Comparison of ENCODE assay signal across 24 cellular contexts in genomic region chr1:34806396-34806795, GRCh38. TPM values are rescaled to one million over a fixed set of nuclear protein-coding genes. Genes with fewer than 3 reads are reported as not detected.
DNase-seq lines count a peak whose midpoint lies in the region; ATAC-seq and TF ChIP-seq lines count a peak whose summit lies in the region.
"Had no signal": no experiment of that assay in that cellular context is flagged by ENCODE, and none has a peak within 500 bp of the region (broad histone marks: within the 10 kb centered on the region; RNA-seq: fewer than 3 reads in every experiment).

No MANE protein-coding gene starts in this region.

- H3K4me3 ChIP-seq in mammary epithelial cell (replicated peaks in 1 of 3; ENCODE audit: insufficient read depth in 1 of 3, low read depth in 2 of 3, low read length in 3 of 3) (no peak overlapping the region), breast epithelium (no peak overlapping the region)
- H3K4me3 ChIP-seq: BLaER1 treated with 17β-estradiol and CSF1 and Interleukin-3, amounts not matched to agents 10 nM and 100 nM; PC-9; transverse colon had no signal

- no peaks in the 10 kb centered on the region for H3K79me2 ChIP-seq in mammary epithelial cell (ENCODE audit: insufficient read depth, low read length)

- H3K27ac ChIP-seq in mammary epithelial cell (ENCODE audit: insufficient read depth, low read depth, low read length) (no peak overlapping the region), breast epithelium (no peak overlapping the region), foreskin keratinocyte (no peak overlapping the region)
- H3K27ac ChIP-seq: 22Rv1; BLaER1 treated with 17β-estradiol and CSF1 and Interleukin-3, amounts not matched to agents 10 nM and 100 nM; PC-9; transverse colon had no signal

- ATAC-seq in foreskin keratinocyte = peak; percentile 55
- no peak for ATAC-seq in HG03460 (IDR thresholded peaks at IDR 0.05; ENCODE audit: unreplicated experiment)
- ATAC-seq: stimulated activated naive CD8-positive, alpha-beta T cell treated with anti-CD3 and anti-CD28 coated beads, Interleukin-15, amount 100 ng/mL, for 72 hours had no signal

- intact Hi-C loops in mammary epithelial cell (cut with micrococcal nuclease) = no loop called here
- intact Hi-C loops in breast epithelium (cut with DNase I; ENCODE audit: low total_unique reads) = no loop called here

- in situ Hi-C loops in mammary epithelial cell (cut with MboI; ENCODE audit: low sequenced_read_pairs in 2 of 2) = no loop called here

- TF ChIP-seq CTCF in mammary epithelial cell (conservative IDR thresholded peaks at IDR 0.05 in 1 of 2, IDR thresholded peaks at IDR 0.05 in 1 of 2; ENCODE audit: extremely low read depth in 1 of 2, insufficient read depth in 1 of 2, low read depth in 1 of 2, low read length in 2 of 2) = no peak
- no peak for TF ChIP-seq CTCF in breast epithelium (IDR thresholded peaks at IDR 0.05)
- TF ChIP-seq CTCF in foreskin keratinocyte (conservative IDR thresholded peaks at IDR 0.05) = no peak

- no peaks in the 10 kb centered on the region for H4K20me1 ChIP-seq in mammary epithelial cell (ENCODE audit: insufficient read depth, low read length)
- H4K20me1 ChIP-seq: BLaER1 treated with 17β-estradiol and CSF1 and Interleukin-3, amounts not matched to agents 10 nM and 100 nM had no signal

- no peaks in the 10 kb centered on the region for H3K9me3 ChIP-seq in mammary epithelial cell (replicated peaks; ENCODE audit: insufficient read depth, low read length)
- no peaks in the 10 kb centered on the region for H3K9me3 ChIP-seq in breast epithelium
- H3K9me3 ChIP-seq: transverse colon had no signal

- H3K4me1 ChIP-seq in mammary epithelial cell (ENCODE audit: insufficient read depth, low read length) = peaks cover 7% of the 10 kb centered on the region
- H3K4me1 ChIP-seq in breast epithelium = no peaks in the 10 kb centered on the region
- H3K4me1 ChIP-seq in foreskin keratinocyte = no peaks in the 10 kb centered on the region
- H3K4me1 ChIP-seq: BLaER1 treated with 17β-estradiol and CSF1 and Interleukin-3, amounts not matched to agents 10 nM and 100 nM; transverse colon had no signal

- dilution Hi-C loops in mammary epithelial cell (cut with HindIII; ENCODE audit: low sequenced_read_pairs) = no loop called here

- BruUV-seq in mammary epithelial cell (replicated peaks; lab: Mats Ljungman, UMichigan) = no TSS peak

- CTCF ChIA-PET in mammary epithelial cell (lab: Charles Lee; ENCODE audit: low non-redundant PET) = no interaction called here

- no peak overlapping the region for H3K9ac ChIP-seq in mammary epithelial cell (ENCODE audit: insufficient read depth, low read length)
- H3K9ac ChIP-seq: BLaER1 treated with 17β-estradiol and CSF1 and Interleukin-3, amounts not matched to agents 10 nM and 100 nM had no signal

- peak overlapping the region; percentile 38 for H2AFZ ChIP-seq in mammary epithelial cell (ENCODE audit: low read depth, low read length)
- H2AFZ ChIP-seq: PC-9 had no signal

- TF ChIP-seq POLR2A in breast epithelium (IDR thresholded peaks at IDR 0.05) = no peak

- 20% methylated on average over 3 of the region's 3 CpGs for WGBS in mammary epithelial cell (ENCODE audit: low coverage, missing lambda C conversion rate)

- H3K36me3 ChIP-seq in mammary epithelial cell (ENCODE audit: insufficient read depth, low read length) (no peaks in the 10 kb centered on the region), breast epithelium (no peaks in the 10 kb centered on the region)
- H3K36me3 ChIP-seq: BLaER1 treated with 17β-estradiol and CSF1 and Interleukin-3, amounts not matched to agents 10 nM and 100 nM; transverse colon had no signal

- no peak overlapping the region for H3K4me2 ChIP-seq in mammary epithelial cell (ENCODE audit: insufficient read depth, low read depth, low read length)
- H3K4me2 ChIP-seq: BLaER1 treated with 17β-estradiol and CSF1 and Interleukin-3, amounts not matched to agents 10 nM and 100 nM; PC-9 had no signal

- no peaks in the 10 kb centered on the region for H3K27me3 ChIP-seq in mammary epithelial cell (ENCODE audit: insufficient read depth, low read length)
- no peaks in the 10 kb centered on the region for H3K27me3 ChIP-seq in breast epithelium
- no peaks in the 10 kb centered on the region for H3K27me3 ChIP-seq in foreskin keratinocyte
- H3K27me3 ChIP-seq: BLaER1 treated with 17β-estradiol and CSF1 and Interleukin-3, amounts not matched to agents 10 nM and 100 nM; transverse colon had no signal

- DNase-seq in mammary epithelial cell (peak; percentile 37), breast epithelium (ENCODE audit: low spot score in 2 of 2) (no peak), amniotic epithelial cell (ENCODE audit: low read depth) (peak; percentile 7), foreskin keratinocyte (peak; percentile 32 to 76), T-helper 9 cell (no peak), NCI-H748 treated with DMSO at 0.1 percent for 48 hours (lab: John Stamatoyannopoulos, UW) (no peak)
- no peak for DNase-seq in activated CD8-positive, alpha-beta memory T cell treated with anti-CD3 and anti-CD28 coated beads, Interleukin-2, amount 50 U/mL, for 48 hours
- DNase-seq: activated CD8-positive, alpha-beta memory T cell treated with anti-CD3 and anti-CD28 coated beads, Interleukin-2, amount 50 U/mL, for 4 hours; activated effector memory CD4-positive, alpha-beta T cell treated with anti-CD3 and anti-CD28 coated beads, Interleukin-2, amount 50 U/mL, for 16 hours; erythroblast; NCI-H1694 treated with DMSO at 0.1 percent for 48 hours; NCI-H2227 treated with DMSO at 0.1 percent for 48 hours; PC-9; stimulated activated CD4-positive, alpha-beta T cell treated with anti-CD3 and anti-CD28 coated beads, Interleukin-4, amount 100 ng/mL, for 4 hours; stimulated activated naive CD8-positive, alpha-beta T cell treated with anti-CD3 and anti-CD28 coated beads, Interleukin-15, amount 100 ng/mL, for 72 hours; transverse colon had no signal

RNA-seq across cellular contexts. Expression of gene GJA4, which starts 13.6 kb away (rescaled TPM):
- not detected for total RNA-seq in mammary epithelial cell
- 0.07 TPM for polyA plus RNA-seq in mammary epithelial cell
- not detected for polyA minus RNA-seq in mammary epithelial cell
- total RNA-seq in breast epithelium = 10 to 100 TPM in 2 of 3 donors, 1 to 10 TPM in 1; 8.9 to 39.3 (median 18.9) TPM
- total RNA-seq in foreskin keratinocyte = 0.07 and 0.17 TPM in 2 replicates
- 0.10 and 0.18 TPM in 2 replicates for polyA plus RNA-seq in foreskin keratinocyte
- total RNA-seq: activated CD4-positive, alpha-beta T cell treated with anti-CD3 and anti-CD28 coated beads, Interleukin-2, amount 10 ng/mL, durations not matched to agents 24 days and 14 days; G401; PC-9 had no signal

RNA-seq across cellular contexts. Expression of gene GJB3, which starts 25.4 kb away (rescaled TPM):
- 100 to 1,000 TPM in 1 of 2 donors, 10 to 100 TPM in 1; 24.8 to 188 TPM for total RNA-seq in mammary epithelial cell
- 232 TPM for polyA plus RNA-seq in mammary epithelial cell
- polyA minus RNA-seq in mammary epithelial cell = 157 TPM
- total RNA-seq in breast epithelium = 1 to 10 TPM in 1 of 3 donors, under 1 TPM in 1, not detected in 1; 0.33 to 1.2 TPM
- total RNA-seq in foreskin keratinocyte = 180 and 195 TPM in 2 replicates
- 195 and 203 TPM in 2 replicates for polyA plus RNA-seq in foreskin keratinocyte
- total RNA-seq: activated CD4-positive, alpha-beta T cell treated with anti-CD3 and anti-CD28 coated beads, Interleukin-2, amount 10 ng/mL, durations not matched to agents 24 days and 14 days; cardiac septum; G401; T-helper 1 cell treated with Interleukin-12 subunit alpha and Interleukin-12 subunit beta and Interleukin-4 antibody, amounts not matched to agents 30 ng/mL and 1 ng/mL, for 36 hours had no signal

RNA-seq across cellular contexts. Expression of gene GJB4, which starts 46.9 kb away (rescaled TPM):
- 1 to 10 TPM in 1 of 2 donors, under 1 TPM in 1; 0.17 to 1.7 TPM for total RNA-seq in mammary epithelial cell
- 8.5 TPM for polyA plus RNA-seq in mammary epithelial cell
- 5.3 TPM for polyA minus RNA-seq in mammary epithelial cell
- total RNA-seq in breast epithelium = under 1 TPM in 1 of 3 donors, not detected in 2; 0.15 TPM
- 9.9 and 18.2 TPM in 2 replicates for total RNA-seq in foreskin keratinocyte
- polyA plus RNA-seq in foreskin keratinocyte = 10.4 and 19.8 TPM in 2 replicates
- total RNA-seq: activated CD4-positive, alpha-beta T cell treated with anti-CD3 and anti-CD28 coated beads, Interleukin-2, amount 10 ng/mL, durations not matched to agents 24 days and 14 days; cardiac septum; G401; T-helper 1 cell treated with Interleukin-12 subunit alpha and Interleukin-12 subunit beta and Interleukin-4 antibody, amounts not matched to agents 30 ng/mL and 1 ng/mL, for 36 hours had no signal
- polyA plus RNA-seq: adipose tissue had no signal

RNA-seq across cellular contexts. Expression of gene GJB5, which starts 51.5 kb away (rescaled TPM):
- 10 to 100 TPM; 28.2 to 95.5 TPM for total RNA-seq in mammary epithelial cell
- polyA plus RNA-seq in mammary epithelial cell = 268 TPM
- polyA minus RNA-seq in mammary epithelial cell = 166 TPM
- 1 to 10 TPM in 1 of 3 donors, under 1 TPM in 1, not detected in 1; 0.73 to 1.3 TPM for total RNA-seq in breast epithelium
- 119 and 146 TPM in 2 replicates for total RNA-seq in foreskin keratinocyte
- 141 and 181 TPM in 2 replicates for polyA plus RNA-seq in foreskin keratinocyte
- total RNA-seq: activated CD4-positive, alpha-beta T cell treated with anti-CD3 and anti-CD28 coated beads, Interleukin-2, amount 10 ng/mL, durations not matched to agents 24 days and 14 days; cardiac septum; T-helper 1 cell treated with Interleukin-12 subunit alpha and Interleukin-12 subunit beta and Interleukin-4 antibody, amounts not matched to agents 30 ng/mL and 1 ng/mL, for 36 hours; transverse colon had no signal

RNA-seq across cellular contexts. Expression of gene SMIM12, which starts 53.2 kb away (rescaled TPM):
- total RNA-seq in mammary epithelial cell (10 to 100 TPM; 46.7 to 54.5 TPM), breast epithelium (10 to 100 TPM; 25.0 to 36.7 (median 29.6) TPM), foreskin keratinocyte (50.2 and 58.4 TPM in 2 replicates)
- polyA plus RNA-seq in mammary epithelial cell (74.9 TPM), foreskin keratinocyte (62.6 and 71.3 TPM in 2 replicates)
- 114 TPM for polyA minus RNA-seq in mammary epithelial cell

Comparison
In these comparisons a context has a peak if more than half of its experiments do, and no peak if none do; other contexts are left out.
1. DNase-seq: peak in mammary epithelial cell (single experiment), amniotic epithelial cell (single experiment) and foreskin keratinocyte (2 of 2); none in breast epithelium (0 of 2), T-helper 9 cell (single experiment), activated CD8-positive, alpha-beta memory T cell treated with anti-CD3 and anti-CD28 coated beads, Interleukin-2, amount 50 U/mL, for 48 hours (single experiment) and NCI-H748 treated with DMSO at 0.1 percent for 48 hours (single experiment).
2. RNA of gene GJB3, which starts 25.4 kb away (total RNA-seq): 24.8 to 188 TPM in mammary epithelial cell and 180 to 195 TPM in foreskin keratinocyte; 0.33 to 1.2 TPM in breast epithelium; every median in the first group is over 10 times any median in the second.